9 cellular contexts compared by ENCODE assay signal in genomic region chr1:44672254-44672955, GRCh38. TPM values are rescaled to one million over a fixed set of nuclear protein-coding genes. Genes with fewer than 3 reads are reported as not detected.
DNase-seq lines count a peak whose midpoint lies in the region; ATAC-seq and TF ChIP-seq lines count a peak whose summit lies in the region.
"Had no signal": no experiment of that assay in that cellular context is flagged by ENCODE, and none has a peak within 500 bp of the region (broad histone marks: within the 10 kb centered on the region; RNA-seq: fewer than 3 reads in every experiment).

No MANE protein-coding gene starts in this region.

- H3K27me3 Mint-ChIP-seq in chondrocyte (ENCODE audit: low read depth): no peaks in the 10 kb centered on the region
- H3K27me3 Mint-ChIP-seq in naive thymus-derived CD4-positive, alpha-beta T cell: no peaks in the 10 kb centered on the region

- H3K36me3 ChIP-seq in naive thymus-derived CD4-positive, alpha-beta T cell (ENCODE audit: control insufficient read depth in 2 of 3, insufficient read depth in 3 of 3, low read length in 3 of 3): no peaks in the 10 kb centered on the region
- H3K36me3 ChIP-seq: cardiac muscle cell had no signal

- H3K4me1 ChIP-seq in naive thymus-derived CD4-positive, alpha-beta T cell (ENCODE audit: control insufficient read depth in 2 of 2, insufficient read depth in 2 of 2, low read length in 2 of 2): peaks cover 0 to 6% of the 10 kb centered on the region in 2 donors

- no peak for ATAC-seq in naive thymus-derived CD4-positive, alpha-beta T cell

- peak overlapping the region; percentile 14 for H3K4me3 Mint-ChIP-seq in chondrocyte (ENCODE audit: unreplicated experiment)
- H3K4me3 Mint-ChIP-seq in naive thymus-derived CD4-positive, alpha-beta T cell: peak overlapping the region in 7 of 10 donors; percentile 10 to 63 (median 36)

- POLR2A ChIA-PET in naive thymus-derived CD4-positive, alpha-beta T cell (lab: Charles Lee): interaction anchor here (0.6 to 2.8 kb wide), 5 partner anchors 15 to 1572 kb away, joined by 3 to 14 read pairs (median 5); no protein-coding TSS in a partner anchor

- H3K9me3 ChIP-seq in naive thymus-derived CD4-positive, alpha-beta T cell (ENCODE audit: control insufficient read depth in 2 of 3, low read length in 3 of 3): no peaks in the 10 kb centered on the region

- TF ChIP-seq CTCF in chondrocyte (IDR thresholded peaks at IDR 0.05): no peak

- H3K27ac ChIP-seq in naive thymus-derived CD4-positive, alpha-beta T cell (ENCODE audit: low read depth, low read length): no peak overlapping the region
- H3K27ac ChIP-seq: cardiac muscle cell had no signal

- peak; percentile 88 for DNase-seq in EL
- DNase-seq in NOMO-1 (lab: John Stamatoyannopoulos, UW; ENCODE audit: unreplicated experiment in 2 of 2): peak; percentile 97 to 99
- DNase-seq in chondrocyte (ENCODE audit: low spot score): peak; percentile 29
- DNase-seq in naive thymus-derived CD4-positive, alpha-beta T cell: no peak
- DNase-seq in ureter (ENCODE audit: low spot score): no peak
- no peak for DNase-seq in NCI-H1930 (lab: John Stamatoyannopoulos, UW)
- DNase-seq in stimulated activated naive CD4-positive, alpha-beta T cell treated with Interleukin-2 at 50 U/mL for 16 hours (lab: John Stamatoyannopoulos, UW): no peak
- DNase-seq in hepatic stellate cell (ENCODE audit: low spot score): no peak

- CTCF ChIA-PET in naive thymus-derived CD4-positive, alpha-beta T cell (lab: Charles Lee): interaction anchor here (0.6 kb wide), 2 partner anchors 28 to 888 kb away, joined by 3 to 5 read pairs; no protein-coding TSS in a partner anchor

- no peaks in the 10 kb centered on the region for H3K9me3 Mint-ChIP-seq in chondrocyte (ENCODE audit: low read depth)
- no peaks in the 10 kb centered on the region for H3K9me3 Mint-ChIP-seq in naive thymus-derived CD4-positive, alpha-beta T cell

- H3K4me1 Mint-ChIP-seq in chondrocyte (ENCODE audit: low read depth): peaks cover 29% of the 10 kb centered on the region
- H3K4me1 Mint-ChIP-seq in naive thymus-derived CD4-positive, alpha-beta T cell: peaks cover 13 to 34% (median 23%) of the 10 kb centered on the region in 7 donors

- peak overlapping the region; percentile 84 for H3K27ac Mint-ChIP-seq in chondrocyte (ENCODE audit: unreplicated experiment)
- H3K27ac Mint-ChIP-seq in naive thymus-derived CD4-positive, alpha-beta T cell: peak overlapping the region in 3 of 9 donors; percentile 57 to 63 (median 59)

- peaks cover 2% of the 10 kb centered on the region for H3K36me3 Mint-ChIP-seq in chondrocyte (ENCODE audit: low read depth)
- H3K36me3 Mint-ChIP-seq in naive thymus-derived CD4-positive, alpha-beta T cell: no peaks in the 10 kb centered on the region

- no peaks in the 10 kb centered on the region for H3K27me3 ChIP-seq in naive thymus-derived CD4-positive, alpha-beta T cell (ENCODE audit: control insufficient read depth in 2 of 2, insufficient read depth in 2 of 2, low read length in 2 of 2)
- H3K27me3 ChIP-seq: cardiac muscle cell had no signal

- intact Hi-C loops in naive thymus-derived CD4-positive, alpha-beta T cell (cut with micrococcal nuclease): no loop called here

- H3K4me3 ChIP-seq in naive thymus-derived CD4-positive, alpha-beta T cell (ENCODE audit: low read length): no peak overlapping the region

RNA-seq across cellular contexts. Expression of gene TMEM53, which starts 1.9 kb away (rescaled TPM):
- 5.2 to 7.2 TPM (median 5.8 TPM) in 3 replicates for total RNA-seq in chondrocyte
- 1 to 10 TPM; 1.6 to 3.5 (median 1.9) TPM for total RNA-seq in naive thymus-derived CD4-positive, alpha-beta T cell
- 1 to 10 TPM; 2.9 to 3.5 TPM for polyA plus RNA-seq in naive thymus-derived CD4-positive, alpha-beta T cell
- total RNA-seq in ureter: 20.5 TPM

RNA-seq across cellular contexts. Expression of gene ARMH1, which starts 2.1 kb away (rescaled TPM):
- total RNA-seq in chondrocyte (1.3 to 2.1 TPM (median 1.7 TPM) in 3 replicates), ureter (3.0 TPM)
- 100 to 1,000 TPM in 1 of 5 experiments, 10 to 100 TPM in 4; 65.8 to 205 (median 87.0) TPM for total RNA-seq in naive thymus-derived CD4-positive, alpha-beta T cell
- polyA plus RNA-seq in naive thymus-derived CD4-positive, alpha-beta T cell: 10 to 100 TPM; 32.8 to 41.0 TPM

RNA-seq across cellular contexts. Expression of gene RNU5D-1, which starts 58.6 kb away (rescaled TPM):
- total RNA-seq in chondrocyte (not detected in 3 replicates), ureter (not detected)
- total RNA-seq in naive thymus-derived CD4-positive, alpha-beta T cell: not detected
- not detected for polyA plus RNA-seq in naive thymus-derived CD4-positive, alpha-beta T cell
- total RNA-seq: cardiac muscle cell had no signal
- polyA plus RNA-seq: cardiac muscle cell had no signal

Comparison
In these comparisons a context has a peak if more than half of its experiments do, and no peak if none do; other contexts are left out.
1. DNase-seq: peak in EL (single experiment), NOMO-1 (2 of 2) and chondrocyte (single experiment); none in naive thymus-derived CD4-positive, alpha-beta T cell (0 of 9), ureter (single experiment), NCI-H1930 (0 of 2), stimulated activated naive CD4-positive, alpha-beta T cell treated with Interleukin-2 at 50 U/mL for 16 hours (single experiment) and hepatic stellate cell (single experiment).
2. RNA of gene ARMH1, which starts 2.1 kb away (total RNA-seq): 65.8 to 205 TPM in naive thymus-derived CD4-positive, alpha-beta T cell; 3.0 TPM in ureter (single experiment) and 1.3 to 2.1 TPM in chondrocyte; every median in the first group is over 10 times any median in the second.